1 cellular context compared by ENCODE assay signal in genomic region chrX:153968255-153968654, GRCh38.
TF ChIP-seq lines count a peak whose summit lies in the region.

No MANE protein-coding gene starts in this region.

TF ChIP-seq in K562, 482 proteins besides CTCF, POLR2A, EP300 and RAD21:
- TF ChIP-seq SMAD2 (IDR thresholded peaks at IDR 0.05; ENCODE audit: low read depth, low read length): no peak
- TF ChIP-seq SRF (CRISPR knock-in tag; IDR thresholded peaks at IDR 0.05): no peak
- TF ChIP-seq KHSRP (IDR thresholded peaks at IDR 0.05): no peak
- no peak for TF ChIP-seq POLR2AphosphoS2 (IDR thresholded peaks at IDR 0.05; ENCODE audit: low read length)
- TF ChIP-seq BMI1 (IDR thresholded peaks at IDR 0.05; ENCODE audit: low read length): no peak
- no peak for TF ChIP-seq ZNF830 (CRISPR knock-in tag; IDR thresholded peaks at IDR 0.05)
- TF ChIP-seq SNAPC5 (CRISPR knock-in tag; IDR thresholded peaks at IDR 0.05): no peak
- no peak for TF ChIP-seq MCM7 (IDR thresholded peaks at IDR 0.05)
- TF ChIP-seq MEF2A (IDR thresholded peaks at IDR 0.05; ENCODE audit: control insufficient read depth, low read depth, low read length): no peak
- TF ChIP-seq ZBTB26 (CRISPR knock-in tag; IDR thresholded peaks at IDR 0.05): no peak
- TF ChIP-seq FOXO4 (CRISPR knock-in tag; IDR thresholded peaks at IDR 0.05): no peak
- no peak for TF ChIP-seq MLLT1 (IDR thresholded peaks at IDR 0.05)
- TF ChIP-seq HNRNPLL (IDR thresholded peaks at IDR 0.05; ENCODE audit: low read depth, low read length, poor library complexity, severe bottlenecking): no peak
